Comparison of ENCODE assay signal across 13 cellular contexts in genomic region chr21:41786521-41786987, GRCh38.
DNase-seq lines count a peak whose midpoint lies in the region; ATAC-seq and TF ChIP-seq lines count a peak whose summit lies in the region.
"Had no signal": no experiment of that assay in that cellular context is flagged by ENCODE, and none has a peak within 500 bp of the region (broad histone marks: within the 10 kb centered on the region; RNA-seq: fewer than 3 reads in every experiment).

No MANE protein-coding gene starts in this region.

- H3K27ac ChIP-seq in RWPE2 (ENCODE audit: poor library complexity, severe bottlenecking) = peak overlapping the region; percentile 88
- H3K27ac ChIP-seq: right atrium auricular region had no signal

- no peak for TF ChIP-seq CTCF in RWPE2 (IDR thresholded peaks at IDR 0.05; ENCODE audit: poor library complexity, severe bottlenecking)

- peaks cover 4% of the 10 kb centered on the region for H3K4me1 Mint-ChIP-seq in activated naive CD4-positive, alpha-beta T cell treated with anti-CD3 and anti-CD28 coated beads, Interleukin-2, amount 50 U/mL, for 24 hours
- H3K4me1 Mint-ChIP-seq: activated B cell treated with CpG ODN at 0.5 μM for 24 hours, H9 had no signal

- peaks cover 40% of the 10 kb centered on the region for H3K4me1 ChIP-seq in RWPE2 (ENCODE audit: insufficient read depth, poor library complexity, severe bottlenecking)
- H3K4me1 ChIP-seq: right atrium auricular region had no signal

- peaks cover 36% of the 10 kb centered on the region for H3K27me3 Mint-ChIP-seq in activated naive CD4-positive, alpha-beta T cell treated with anti-CD3 and anti-CD28 coated beads, Interleukin-2, amount 50 U/mL, for 24 hours

- peaks cover 4% of the 10 kb centered on the region for H3K9me3 Mint-ChIP-seq in activated naive CD4-positive, alpha-beta T cell treated with anti-CD3 and anti-CD28 coated beads, Interleukin-2, amount 50 U/mL, for 24 hours

- H3K4me3 Mint-ChIP-seq in activated naive CD4-positive, alpha-beta T cell treated with anti-CD3 and anti-CD28 coated beads, Interleukin-2, amount 50 U/mL, for 24 hours = no peak overlapping the region
- H3K4me3 Mint-ChIP-seq: activated B cell treated with CpG ODN at 0.5 μM for 24 hours, H9 had no signal

- peak overlapping the region; percentile 36 for H3K27ac Mint-ChIP-seq in activated naive CD4-positive, alpha-beta T cell treated with anti-CD3 and anti-CD28 coated beads, Interleukin-2, amount 50 U/mL, for 24 hours
- H3K27ac Mint-ChIP-seq: activated B cell treated with CpG ODN at 0.5 μM for 24 hours, H9 had no signal

- H3K4me3 ChIP-seq in RWPE2 (ENCODE audit: severe bottlenecking) = no peak overlapping the region
- H3K4me3 ChIP-seq: right atrium auricular region had no signal

- no peaks in the 10 kb centered on the region for H3K36me3 ChIP-seq in RWPE2 (ENCODE audit: low read depth)
- H3K36me3 ChIP-seq: right atrium auricular region had no signal

- ATAC-seq in RWPE2 (ENCODE audit: low read depth) (peak; percentile 74), GM19023 (IDR thresholded peaks at IDR 0.05; ENCODE audit: unreplicated experiment) (no peak)

- no peaks in the 10 kb centered on the region for H3K9me3 ChIP-seq in RWPE2 (ENCODE audit: severe bottlenecking)

- no peak for DNase-seq in activated naive CD4-positive, alpha-beta T cell treated with anti-CD3 and anti-CD28 coated beads, Interleukin-2, amount 50 U/mL, for 16 hours
- peak; percentile 94 for DNase-seq in RWPE2 (ENCODE audit: low spot score)
- DNase-seq in foreskin melanocyte = peak; percentile 86
- no peak for DNase-seq in DMS153 (lab: John Stamatoyannopoulos, UW)
- no peak for DNase-seq in T-helper 9 cell
- no peak for DNase-seq in NCI-H69 (lab: John Stamatoyannopoulos, UW)
- DNase-seq: ACHN, activated B cell treated with CpG ODN at 0.5 μM for 24 hours, H9, NCI-H1436 treated with DMSO at 0.1 percent for 48 hours had no signal

- no peaks in the 10 kb centered on the region for H3K27me3 ChIP-seq in RWPE2 (ENCODE audit: insufficient read depth, poor library complexity, severe bottlenecking)

- peaks cover 2% of the 10 kb centered on the region for H3K36me3 Mint-ChIP-seq in activated naive CD4-positive, alpha-beta T cell treated with anti-CD3 and anti-CD28 coated beads, Interleukin-2, amount 50 U/mL, for 24 hours

Comparison
In these comparisons a context has a peak if more than half of its experiments do, and no peak if none do; other contexts are left out.
1. DNase-seq: peak in RWPE2 (single experiment) and foreskin melanocyte (single experiment); none in activated naive CD4-positive, alpha-beta T cell treated with anti-CD3 and anti-CD28 coated beads, Interleukin-2, amount 50 U/mL, for 16 hours (single experiment), DMS153 (single experiment), T-helper 9 cell (single experiment) and NCI-H69 (single experiment).